Comparison of ENCODE assay signal across 11 cellular contexts in the genomic region with DNA sequence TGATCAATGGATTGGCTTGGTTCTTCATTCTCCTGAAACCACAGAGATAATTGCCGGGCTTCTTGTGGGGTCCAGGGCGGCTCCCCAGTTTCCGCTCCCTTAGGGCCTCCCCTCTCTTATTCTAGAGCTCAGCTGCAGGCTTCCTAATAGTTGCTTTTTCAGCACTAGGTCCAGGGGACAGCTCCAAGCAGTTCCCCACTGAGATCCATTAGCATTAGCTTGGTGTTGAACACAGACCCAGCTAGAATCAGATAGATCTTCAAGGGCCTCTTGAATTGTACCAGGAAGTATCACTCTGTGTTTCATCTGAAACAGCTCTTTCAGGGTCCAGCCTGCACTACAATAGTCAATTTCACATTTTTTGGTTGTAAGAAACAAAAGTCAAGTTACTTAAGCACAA.
A peak's percentile ranks its signal among the peaks of the same experiment; 100 is the strongest.
DNase-seq lines count a peak whose midpoint lies in the region; ATAC-seq and TF ChIP-seq lines count a peak whose summit lies in the region.
"Had no signal": no experiment of that assay in that cellular context is flagged by ENCODE, and none has a peak within 500 bp of the region (broad histone marks: within the 10 kb centered on the region; RNA-seq: fewer than 3 reads in every experiment).

No MANE protein-coding gene starts in this region.

- H2BK20ac ChIP-seq in H9 (ENCODE audit: low read depth, low read length, poor library complexity, severe bottlenecking) = no peak overlapping the region

- H3K27me3 ChIP-seq in H9 (ENCODE audit: insufficient read depth, low read length) (no peaks in the 10 kb centered on the region), brain microvascular endothelial cell (replicated peaks) (no peaks in the 10 kb centered on the region), liver (ENCODE audit: control insufficient read depth in 4 of 4, insufficient read depth in 4 of 4, low read length in 3 of 4) (peaks cover 0 to 6% (median 4%) of the 10 kb centered on the region in 4 donors)
- H3K27me3 ChIP-seq: suprapubic skin had no signal

- H2AFZ ChIP-seq in H9 (ENCODE audit: low read length) = no peak overlapping the region

- no peak overlapping the region for H3K9ac ChIP-seq in H9 (ENCODE audit: extremely low read depth, insufficient read length, low read length)
- H3K9ac ChIP-seq in liver (ENCODE audit: low read depth in 1 of 2, low read length in 2 of 2) = no peak overlapping the region

- H3K23ac ChIP-seq in H9 (ENCODE audit: insufficient read length, low read depth, low read length) = no peak overlapping the region

- H3T11ph ChIP-seq in H9 (ENCODE audit: low read length) = no peak overlapping the region

- H2BK12ac ChIP-seq in H9 (ENCODE audit: insufficient read length, low read depth, low read length) = no peak overlapping the region

- H2AK5ac ChIP-seq in H9 (ENCODE audit: insufficient read length, low read length) = no peak overlapping the region

- H4K20me1 ChIP-seq in H9 (ENCODE audit: control insufficient read depth, insufficient read depth, insufficient read length) = no peaks in the 10 kb centered on the region

- peaks cover 8% of the 10 kb centered on the region for H3K23me2 ChIP-seq in H9 (ENCODE audit: insufficient read length, low read depth, low read length, poor library complexity, severe bottlenecking)

- no peaks in the 10 kb centered on the region for H3K9me3 ChIP-seq in H9 (ENCODE audit: control insufficient read depth, low read depth, low read length)
- H3K9me3 ChIP-seq in liver (ENCODE audit: control insufficient read depth in 4 of 4, low read length in 3 of 4) = peaks cover 0 to 2% (median 0%) of the 10 kb centered on the region in 4 donors
- H3K9me3 ChIP-seq: suprapubic skin had no signal

- no peaks in the 10 kb centered on the region for H3K79me1 ChIP-seq in H9 (ENCODE audit: insufficient read depth, low read depth, low read length, poor library complexity, severe bottlenecking)

- H3K14ac ChIP-seq in H9 (ENCODE audit: insufficient read depth, low read length) = no peak overlapping the region

- WGBS in H9 (ENCODE audit: extremely low coverage, insufficient read length, low lambda C conversion rate) = no CpG with 5 or more reads among the region's 3 CpGs
- 49% methylated on average over 3 of the region's 3 CpGs for WGBS in liver

- no peak for TF ChIP-seq RAD21 in liver (IDR thresholded peaks at IDR 0.05)

- no peak for ATAC-seq in GM21723 (IDR thresholded peaks at IDR 0.05; ENCODE audit: unreplicated experiment)
- ATAC-seq: naive thymus-derived CD4-positive, alpha-beta T cell had no signal

- H3K56ac ChIP-seq in H9 (ENCODE audit: insufficient read length, low read depth, low read length) = no peak overlapping the region

- H2BK15ac ChIP-seq in H9 (ENCODE audit: low read depth, low read length) = no peak overlapping the region

- no peak overlapping the region for H4K5ac ChIP-seq in H9 (ENCODE audit: insufficient read length, low read depth, low read length)

- no peak overlapping the region for H3K4me3 ChIP-seq in brain microvascular endothelial cell (ENCODE audit: low read depth, low read length)
- H3K4me3 ChIP-seq in liver (ENCODE audit: low read depth in 1 of 3, low read length in 3 of 3) = no peak overlapping the region
- H3K4me3 ChIP-seq: suprapubic skin had no signal

- no peak overlapping the region for H2BK5ac ChIP-seq in H9 (ENCODE audit: insufficient read length, low read length)

- in situ Hi-C loops in brain microvascular endothelial cell (cut with HindIII; ENCODE audit: low pct_ligation_motif_present, low sequenced_read_pairs) = no loop called here

- H3K36me3 ChIP-seq in brain microvascular endothelial cell (replicated peaks) (no peaks in the 10 kb centered on the region), liver (ENCODE audit: control insufficient read depth in 4 of 4, insufficient read depth in 3 of 4, low read depth in 1 of 4, low read length in 3 of 4) (no peaks in the 10 kb centered on the region)
- H3K36me3 ChIP-seq: suprapubic skin had no signal

- no peak overlapping the region for H3K4me3 Mint-ChIP-seq in H9
- H3K4me3 Mint-ChIP-seq: naive thymus-derived CD4-positive, alpha-beta T cell had no signal

- H3K36me3 Mint-ChIP-seq in H9 (ENCODE audit: insufficient read depth in 1 of 3, low read depth in 3 of 3) = peaks cover 0 to 10% (median 9%) of the 10 kb centered on the region in 3 experiments; a peak in 4 of 7 replicates

- H3K4me2 ChIP-seq in H9 (ENCODE audit: insufficient read depth, insufficient read length, low read length) = no peak overlapping the region

- H3K27ac Mint-ChIP-seq in H9 = no peak overlapping the region
- H3K27ac Mint-ChIP-seq: naive thymus-derived CD4-positive, alpha-beta T cell had no signal

- H3K27ac ChIP-seq in H9 (ENCODE audit: insufficient read length, low read depth, low read length) (no peak overlapping the region), brain microvascular endothelial cell (no peak overlapping the region), liver (ENCODE audit: low read depth in 1 of 2, low read length in 2 of 2) (no peak overlapping the region)
- H3K27ac ChIP-seq: suprapubic skin had no signal

- H3K4me1 ChIP-seq in H9 (ENCODE audit: insufficient read depth, low read length) (peaks cover 7% of the 10 kb centered on the region; the same call in 1 of the 2 replicates), liver (ENCODE audit: control insufficient read depth in 4 of 4, insufficient read depth in 4 of 4, low read length in 3 of 4) (no peaks in the 10 kb centered on the region)
- H3K4me1 ChIP-seq: suprapubic skin had no signal

- H3K9me3 Mint-ChIP-seq in H9 = peaks cover 0 to 10% of the 10 kb centered on the region in 2 experiments; a peak in 3 of 5 replicates

- no peak overlapping the region for H3K18ac ChIP-seq in H9 (ENCODE audit: insufficient read length, low read depth, low read length)

- no peak overlapping the region for H4K91ac ChIP-seq in H9 (ENCODE audit: insufficient read length, low read depth, low read length)

- no peak overlapping the region for H4K8ac ChIP-seq in H9 (replicated peaks; ENCODE audit: insufficient read length, low read depth, low read length)

- peaks cover 6% of the 10 kb centered on the region for H3K27me3 Mint-ChIP-seq in H9 (ENCODE audit: low read depth)

- H2BK120ac ChIP-seq in H9 (ENCODE audit: low read depth, low read length, poor library complexity, severe bottlenecking) = no peak overlapping the region

- no peaks in the 10 kb centered on the region; the same call in 1 of the 2 replicates for H3K79me2 ChIP-seq in H9 (ENCODE audit: insufficient read depth, low read length)

- H3K4ac ChIP-seq in H9 (ENCODE audit: low read depth, low read length) = no peak overlapping the region

- DNase-seq in H9 (peak; percentile 68), MV-4-11 (lab: John Stamatoyannopoulos, UW) (peak; percentile 3), brain microvascular endothelial cell (peak; percentile 12), NCI-H2196 treated with DMSO at 0.1 percent for 48 hours (lab: John Stamatoyannopoulos, UW; ENCODE audit: unreplicated experiment) (no peak), NCI-H82 treated with DMSO at 0.1 percent for 48 hours (lab: John Stamatoyannopoulos, UW; ENCODE audit: unreplicated experiment) (no peak), NCI-H1417 (lab: John Stamatoyannopoulos, UW) (no peak)
- DNase-seq: DMS79 treated with DMSO at 0.1 percent for 48 hours; naive thymus-derived CD4-positive, alpha-beta T cell had no signal

- peaks cover 29 to 32% of the 10 kb centered on the region in 2 experiments for H3K4me1 Mint-ChIP-seq in H9
- H3K4me1 Mint-ChIP-seq: naive thymus-derived CD4-positive, alpha-beta T cell had no signal

- TF ChIP-seq CTCF in H9 (conservative IDR thresholded peaks at IDR 0.05) (no peak), brain microvascular endothelial cell (IDR thresholded peaks at IDR 0.05; ENCODE audit: low read depth, low read length, missing control alignments) (no peak), liver (IDR thresholded peaks at IDR 0.05; ENCODE audit: low read depth, low read length, missing input control) (no peak)

TF ChIP-seq in liver, 16 proteins besides CTCF, POLR2A, EP300 and RAD21:
- TF ChIP-seq, protein P1, sequence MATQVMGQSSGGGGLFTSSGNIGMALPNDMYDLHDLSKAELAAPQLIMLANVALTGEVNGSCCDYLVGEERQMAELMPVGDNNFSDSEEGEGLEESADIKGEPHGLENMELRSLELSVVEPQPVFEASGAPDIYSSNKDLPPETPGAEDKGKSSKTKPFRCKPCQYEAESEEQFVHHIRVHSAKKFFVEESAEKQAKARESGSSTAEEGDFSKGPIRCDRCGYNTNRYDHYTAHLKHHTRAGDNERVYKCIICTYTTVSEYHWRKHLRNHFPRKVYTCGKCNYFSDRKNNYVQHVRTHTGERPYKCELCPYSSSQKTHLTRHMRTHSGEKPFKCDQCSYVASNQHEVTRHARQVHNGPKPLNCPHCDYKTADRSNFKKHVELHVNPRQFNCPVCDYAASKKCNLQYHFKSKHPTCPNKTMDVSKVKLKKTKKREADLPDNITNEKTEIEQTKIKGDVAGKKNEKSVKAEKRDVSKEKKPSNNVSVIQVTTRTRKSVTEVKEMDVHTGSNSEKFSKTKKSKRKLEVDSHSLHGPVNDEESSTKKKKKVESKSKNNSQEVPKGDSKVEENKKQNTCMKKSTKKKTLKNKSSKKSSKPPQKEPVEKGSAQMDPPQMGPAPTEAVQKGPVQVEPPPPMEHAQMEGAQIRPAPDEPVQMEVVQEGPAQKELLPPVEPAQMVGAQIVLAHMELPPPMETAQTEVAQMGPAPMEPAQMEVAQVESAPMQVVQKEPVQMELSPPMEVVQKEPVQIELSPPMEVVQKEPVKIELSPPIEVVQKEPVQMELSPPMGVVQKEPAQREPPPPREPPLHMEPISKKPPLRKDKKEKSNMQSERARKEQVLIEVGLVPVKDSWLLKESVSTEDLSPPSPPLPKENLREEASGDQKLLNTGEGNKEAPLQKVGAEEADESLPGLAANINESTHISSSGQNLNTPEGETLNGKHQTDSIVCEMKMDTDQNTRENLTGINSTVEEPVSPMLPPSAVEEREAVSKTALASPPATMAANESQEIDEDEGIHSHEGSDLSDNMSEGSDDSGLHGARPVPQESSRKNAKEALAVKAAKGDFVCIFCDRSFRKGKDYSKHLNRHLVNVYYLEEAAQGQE (IDR thresholded peaks at IDR 0.05) = peak; percentile 98
- TF ChIP-seq TAF1 (conservative IDR thresholded peaks at IDR 0.05) = no peak
TF ChIP-seq in liver: peak in this region for 1.

Comparison
In these comparisons a context has a peak if more than half of its experiments do, and no peak if none do; other contexts are left out.
1. DNase-seq: peak in H9 (single experiment), MV-4-11 (single experiment) and brain microvascular endothelial cell (single experiment); none in NCI-H2196 treated with DMSO at 0.1 percent for 48 hours (single experiment), NCI-H82 treated with DMSO at 0.1 percent for 48 hours (single experiment) and NCI-H1417 (0 of 3).